In genomic region chr4:126708716-126709115, GRCh38 we compare ENCODE assay signal across 19 cellular contexts.
DNase-seq lines count a peak whose midpoint lies in the region; TF ChIP-seq lines count a peak whose summit lies in the region.
"Had no signal": no experiment of that assay in that cellular context is flagged by ENCODE, and none has a peak within 500 bp of the region (broad histone marks: within the 10 kb centered on the region; RNA-seq: fewer than 3 reads in every experiment).

No MANE protein-coding gene starts in this region.

- no peak overlapping the region for H3K23ac ChIP-seq in mesenchymal stem cell (ENCODE audit: low read length in 2 of 2)

- no peak overlapping the region for H3K4ac ChIP-seq in mesenchymal stem cell (ENCODE audit: low read depth in 1 of 2, low read length in 2 of 2)

- POLR2A ChIA-PET in RWPE1 (lab: Yijun Ruan, JAX; ENCODE audit: low non-redundant PET) = no interaction called here
- POLR2A ChIA-PET in PC-9 (lab: Charles Lee; ENCODE audit: unreplicated experiment) = no interaction called here

- H3K14ac ChIP-seq in mesenchymal stem cell (ENCODE audit: low read length in 2 of 2) = no peak overlapping the region

- no peak overlapping the region for H2AK5ac ChIP-seq in mesenchymal stem cell (ENCODE audit: low read length, severe bottlenecking)

- H3K79me1 ChIP-seq in mesenchymal stem cell (replicated peaks; ENCODE audit: low read length, poor library complexity, severe bottlenecking) = no peaks in the 10 kb centered on the region

- H3K27ac ChIP-seq in RWPE1 (no peak overlapping the region), mesenchymal stem cell (ENCODE audit: low read length, poor library complexity, severe bottlenecking) (no peak overlapping the region), PC-9 (no peak overlapping the region)
- H3K27ac ChIP-seq: 22Rv1, BLaER1 had no signal

- H2BK15ac ChIP-seq in mesenchymal stem cell (ENCODE audit: low read depth, poor library complexity, severe bottlenecking) = no peak overlapping the region

- no peak overlapping the region for H2BK12ac ChIP-seq in mesenchymal stem cell (ENCODE audit: low read length in 2 of 2)

- H2BK120ac ChIP-seq in mesenchymal stem cell (ENCODE audit: low read depth, low read length) = peak overlapping the region; percentile 8

- BruUV-seq in PC-9 (replicated peaks; lab: Mats Ljungman, UMichigan) = no TSS peak

- intact Hi-C loops in PC-9 (cut with micrococcal nuclease; ENCODE audit: unreplicated experiment) = no loop called here

- H3K4me3 ChIP-seq in choroid plexus epithelial cell (ENCODE audit: low read depth, low read length) (no peak overlapping the region), mesenchymal stem cell (ENCODE audit: insufficient read depth in 1 of 2, low read depth in 1 of 2, low read length in 2 of 2) (no peak overlapping the region), PC-9 (no peak overlapping the region)
- H3K4me3 ChIP-seq: BLaER1 had no signal

- H3K4me2 ChIP-seq in mesenchymal stem cell (ENCODE audit: low read length, poor library complexity, severe bottlenecking) (no peak overlapping the region), PC-9 (no peak overlapping the region)
- H3K4me2 ChIP-seq: BLaER1 had no signal

- H3F3A ChIP-seq in PC-9 (ENCODE audit: insufficient read depth, low read depth) = no peaks in the 10 kb centered on the region

- no peak overlapping the region for H2BK5ac ChIP-seq in mesenchymal stem cell (ENCODE audit: low read depth, low read length, poor library complexity, severe bottlenecking)

- no peak overlapping the region for H4K91ac ChIP-seq in mesenchymal stem cell (ENCODE audit: low read length)

- 86% methylated on average over 2 of the region's 2 CpGs for WGBS in mesenchymal stem cell

- H3K9me2 ChIP-seq in PC-9 (ENCODE audit: insufficient read depth) = no peaks in the 10 kb centered on the region

- H3K79me2 ChIP-seq in PC-9 (ENCODE audit: low read depth) = no peaks in the 10 kb centered on the region

- H3K9me3 ChIP-seq in mesenchymal stem cell (ENCODE audit: control insufficient read depth, low read length) (no peaks in the 10 kb centered on the region), PC-9 (ENCODE audit: insufficient read depth, low read depth) (no peaks in the 10 kb centered on the region)
- H3K9me3 ChIP-seq: BLaER1 had no signal

- TF ChIP-seq CTCF in RWPE1 (conservative IDR thresholded peaks at IDR 0.05; ENCODE audit: low read depth) (no peak), choroid plexus epithelial cell (conservative IDR thresholded peaks at IDR 0.05; ENCODE audit: low read depth, low read length) (no peak), PC-9 (conservative IDR thresholded peaks at IDR 0.05) (no peak)

- H3K36me3 ChIP-seq in mesenchymal stem cell (ENCODE audit: control insufficient read depth in 1 of 2, insufficient read depth in 2 of 2, low read depth in 1 of 2, low read length in 2 of 2) = no peaks in the 10 kb centered on the region
- H3K36me3 ChIP-seq in PC-9 (ENCODE audit: low read depth) = no peaks in the 10 kb centered on the region
- H3K36me3 ChIP-seq: BLaER1 had no signal

- H3K27me3 ChIP-seq in mesenchymal stem cell (ENCODE audit: control insufficient read depth in 1 of 2, insufficient read depth in 1 of 2, low read length in 2 of 2) (no peaks in the 10 kb centered on the region), PC-9 (ENCODE audit: insufficient read depth, low read depth) (no peaks in the 10 kb centered on the region)
- H3K27me3 ChIP-seq: BLaER1 had no signal

- DNase-seq in DMS79 treated with DMSO at 0.1 percent for 48 hours (lab: John Stamatoyannopoulos, UW) (peak; percentile 1), DMS79 (lab: John Stamatoyannopoulos, UW) (no peak), RWPE1 (ENCODE audit: low spot score) (peak; percentile 58), choroid plexus epithelial cell (ENCODE audit: low read depth) (peak; percentile 10), mesenchymal stem cell (no peak), PC-9 (no peak), NCI-H524 (lab: John Stamatoyannopoulos, UW) (no peak), DMS114 treated with DMSO at 0.1 percent for 48 hours (lab: John Stamatoyannopoulos, UW; ENCODE audit: unreplicated experiment) (no peak)
- DNase-seq: ACHN; CD4-positive, alpha-beta T cell; COR-L47; DMS 273 treated with DMSO at 0.1 percent for 48 hours; NCI-H1436; NCI-H187 treated with DMSO at 0.1 percent for 48 hours; NCI-H2171; NCI-H526 treated with DMSO at 0.1 percent for 48 hours; OCI-M1 had no signal

- H3K4me1 ChIP-seq in mesenchymal stem cell (ENCODE audit: control insufficient read depth, insufficient read depth, low read depth, low read length) (no peaks in the 10 kb centered on the region), PC-9 (replicated peaks; ENCODE audit: insufficient read depth) (no peaks in the 10 kb centered on the region)
- H3K4me1 ChIP-seq: BLaER1 had no signal

- no peaks in the 10 kb centered on the region for H4K20me1 ChIP-seq in PC-9 (ENCODE audit: insufficient read depth)
- H4K20me1 ChIP-seq: BLaER1 had no signal

- no peak overlapping the region for H3K18ac ChIP-seq in mesenchymal stem cell (ENCODE audit: low read depth in 1 of 2, low read length in 2 of 2)

- no peak overlapping the region for H3K9ac ChIP-seq in mesenchymal stem cell (ENCODE audit: low read length)
- H3K9ac ChIP-seq: BLaER1 had no signal

- H2AFZ ChIP-seq in mesenchymal stem cell (ENCODE audit: low read depth, low read length) (no peak overlapping the region), PC-9 (no peak overlapping the region)

- CTCF ChIA-PET in RWPE1 (lab: Yijun Ruan, JAX) (interaction anchor here (0.6 kb wide), 1 partner anchor 198 kb away, joined by 3 read pairs; no protein-coding TSS in a partner anchor), PC-9 (lab: Charles Lee) (no interaction called here)

- H4K8ac ChIP-seq in mesenchymal stem cell (ENCODE audit: low read length) = no peak overlapping the region

Comparison
In these comparisons a context has a peak if more than half of its experiments do, and no peak if none do; other contexts are left out.
1. DNase-seq: peak in DMS79 treated with DMSO at 0.1 percent for 48 hours (single experiment), RWPE1 (single experiment) and choroid plexus epithelial cell (single experiment); none in DMS79 (single experiment), mesenchymal stem cell (single experiment), PC-9 (0 of 2), NCI-H524 (0 of 2) and DMS114 treated with DMSO at 0.1 percent for 48 hours (single experiment).